Comparison of ENCODE assay signal across 17 cellular contexts in genomic region chr1:71967670-71968069, GRCh38.
DNase-seq lines count a peak whose midpoint lies in the region; ATAC-seq, FAIRE-seq and TF ChIP-seq lines count a peak whose summit lies in the region.
"Had no signal": no experiment of that assay in that cellular context is flagged by ENCODE, and none has a peak within 500 bp of the region (broad histone marks: within the 10 kb centered on the region; RNA-seq: fewer than 3 reads in every experiment).

No MANE protein-coding gene starts in this region.

- no peak for FAIRE-seq in RCC 7860 (lab: Jason Lieb, UNC)
- FAIRE-seq: pancreas had no signal

- no peak overlapping the region for H3K27ac ChIP-seq in ascending aorta
- H3K27ac ChIP-seq: dorsolateral prefrontal cortex, pancreas had no signal

- no peak for TF ChIP-seq CTCF in GM13977 (IDR thresholded peaks at IDR 0.05; ENCODE audit: extremely low read depth, insufficient read depth, missing control alignments)
- TF ChIP-seq CTCF in ascending aorta (IDR thresholded peaks at IDR 0.05): no peak

- intact Hi-C loops in ascending aorta (cut with DNase I): no loop called here

- in situ Hi-C loops in GM13977 (cut with MboI; ENCODE audit: low pct_unique_long_range_greater_than_20kb, low sequenced_read_pairs, unreplicated experiment): no loop called here

- H3K4me3 ChIP-seq in ascending aorta: no peak overlapping the region
- H3K4me3 ChIP-seq: dorsolateral prefrontal cortex, pancreas, smooth muscle cell had no signal

- H3K27me3 ChIP-seq in ascending aorta: no peaks in the 10 kb centered on the region
- H3K27me3 ChIP-seq: dorsolateral prefrontal cortex, pancreas had no signal

- no peaks in the 10 kb centered on the region for H3K4me1 ChIP-seq in ascending aorta
- H3K4me1 ChIP-seq: pancreas had no signal

- H3K9me3 ChIP-seq in ascending aorta: no peaks in the 10 kb centered on the region
- H3K9me3 ChIP-seq: pancreas had no signal

- no peaks in the 10 kb centered on the region for H3K36me3 ChIP-seq in ascending aorta
- H3K36me3 ChIP-seq: pancreas had no signal

- ATAC-seq in GM19351 (IDR thresholded peaks at IDR 0.05; ENCODE audit: unreplicated experiment) (peak; percentile 88), HG02870 (IDR thresholded peaks at IDR 0.05; ENCODE audit: unreplicated experiment) (peak; percentile 53), HG03457 (IDR thresholded peaks at IDR 0.05; ENCODE audit: unreplicated experiment) (peak; percentile 58)
- ATAC-seq: activated CD8-positive, alpha-beta memory T cell treated with anti-CD3 and anti-CD28 coated beads, Interleukin-2, amount 10 ng/mL, durations not matched to agents 7 days and 5 days; left cardiac atrium; pancreas had no signal

- peak; percentile 11 for DNase-seq in GM13977 (ENCODE audit: low spot score)
- DNase-seq in NAMALWA (ENCODE audit: low spot score): no peak
- no peak for DNase-seq in RCC 7860 (ENCODE audit: low spot score)
- no peak for DNase-seq in ascending aorta (ENCODE audit: low spot score in 2 of 2)
- DNase-seq in SW480 (ENCODE audit: low spot score): no peak
- DNase-seq: activated CD8-positive, alpha-beta memory T cell treated with anti-CD3 and anti-CD28 coated beads, Interleukin-2, amount 10 ng/mL, durations not matched to agents 7 days and 5 days; activated naive CD4-positive, alpha-beta T cell treated with anti-CD3 and anti-CD28 coated beads, Interleukin-2, amount 50 U/mL, for 16 hours; dorsolateral prefrontal cortex; hypothalamus; left cardiac atrium; NCI-H187 treated with DMSO at 0.1 percent for 48 hours; NCI-H510A; pancreas had no signal
